Comparison of ENCODE assay signal across 10 cellular contexts in genomic region chr10:6409982-6410694, GRCh38.
DNase-seq lines count a peak whose midpoint lies in the region; ATAC-seq, FAIRE-seq and TF ChIP-seq lines count a peak whose summit lies in the region.
"Had no signal": no experiment of that assay in that cellular context is flagged by ENCODE, and none has a peak within 500 bp of the region (broad histone marks: within the 10 kb centered on the region; RNA-seq: fewer than 3 reads in every experiment).

No MANE protein-coding gene starts in this region.

- H3K36me3 ChIP-seq in adipocyte (ENCODE audit: control insufficient read depth, insufficient read depth, low read length, severe bottlenecking) = no peaks in the 10 kb centered on the region
- H3K36me3 ChIP-seq in keratinocyte (ENCODE audit: control insufficient read depth in 2 of 2, extremely low read depth in 1 of 2, insufficient read depth in 2 of 2, low read length in 2 of 2) = no peaks in the 10 kb centered on the region
- no peaks in the 10 kb centered on the region for H3K36me3 ChIP-seq in thymus (ENCODE audit: control insufficient read depth, insufficient read depth)
- H3K36me3 ChIP-seq in Karpas-422 (ENCODE audit: insufficient read depth, low read length) = no peaks in the 10 kb centered on the region

- no peak overlapping the region for H3K9ac ChIP-seq in adipocyte (ENCODE audit: low read length)
- no peak overlapping the region for H3K9ac ChIP-seq in keratinocyte (ENCODE audit: control insufficient read depth, extremely low read depth, insufficient read depth, low read length)
- H3K9ac ChIP-seq in Karpas-422 (ENCODE audit: low read length) = no peak overlapping the region

- peak overlapping the region; percentile 60 for H3K4me3 ChIP-seq in adipocyte (ENCODE audit: low read length)
- no peak overlapping the region for H3K4me3 ChIP-seq in keratinocyte (ENCODE audit: control insufficient read depth in 2 of 3, extremely low read depth in 1 of 3, insufficient read depth in 2 of 3, low read depth in 1 of 3, low read length in 3 of 3)
- H3K4me3 ChIP-seq in thymus (ENCODE audit: low read length) = peak overlapping the region; percentile 52
- H3K4me3 ChIP-seq in Karpas-422 (ENCODE audit: low read length) = no peak overlapping the region

- peak; percentile 28 to 41 for DNase-seq in activated CD4-positive, alpha-beta T cell treated with anti-CD3 and anti-CD28 coated beads for 4 hours
- DNase-seq in activated CD4-positive, alpha-beta T cell treated with anti-CD3 and anti-CD28 coated beads for 1 hour = no peak
- DNase-seq in adipocyte (ENCODE audit: low read depth) (peak; percentile 78), keratinocyte (ENCODE audit: low read depth, low spot score) (no peak), Karpas-422 (no peak), globus pallidus (ENCODE audit: low spot score) (no peak)
- DNase-seq: Caco-2, naive B cell had no signal

- WGBS in thymus = 56% methylated on average over 2 of the region's 2 CpGs

- H3K4me1 ChIP-seq in adipocyte (ENCODE audit: control insufficient read depth, insufficient read depth, low read length) (peaks cover 12% of the 10 kb centered on the region), keratinocyte (ENCODE audit: control insufficient read depth, extremely low read depth, insufficient read depth, low read length) (no peaks in the 10 kb centered on the region), thymus (ENCODE audit: control insufficient read depth, insufficient read depth, low read length) (peaks cover 16% of the 10 kb centered on the region), Karpas-422 (ENCODE audit: low read length) (no peaks in the 10 kb centered on the region)
- H3K4me1 ChIP-seq: Caco-2 had no signal

- TF ChIP-seq CTCF in keratinocyte (optimal IDR thresholded peaks at IDR 0.05 in 1 of 3, IDR thresholded peaks at IDR 0.05 in 1 of 3, conservative IDR thresholded peaks at IDR 0.05 in 1 of 3; ENCODE audit: extremely low read depth in 1 of 3, insufficient read depth in 2 of 3, low read length in 3 of 3) = no peak

- H4K20me1 ChIP-seq in keratinocyte (ENCODE audit: control insufficient read depth, extremely low read depth, insufficient read depth, low read length) = no peaks in the 10 kb centered on the region
- no peaks in the 10 kb centered on the region for H4K20me1 ChIP-seq in Karpas-422 (ENCODE audit: insufficient read depth, low read depth, low read length)

- no peak for FAIRE-seq in keratinocyte (lab: Jason Lieb, UNC)

- no peaks in the 10 kb centered on the region for H3K9me3 ChIP-seq in adipocyte (ENCODE audit: control insufficient read depth, low read length)
- no peaks in the 10 kb centered on the region for H3K9me3 ChIP-seq in keratinocyte (ENCODE audit: control insufficient read depth, low read depth, low read length)
- no peaks in the 10 kb centered on the region for H3K9me3 ChIP-seq in thymus (ENCODE audit: control insufficient read depth)
- no peaks in the 10 kb centered on the region for H3K9me3 ChIP-seq in Karpas-422 (ENCODE audit: low read length)
- H3K9me3 ChIP-seq: Caco-2 had no signal

- H3K79me2 ChIP-seq in keratinocyte (ENCODE audit: control insufficient read depth, insufficient read depth, low read length) = no peaks in the 10 kb centered on the region
- H3K79me2 ChIP-seq in Karpas-422 (ENCODE audit: low read length) = no peaks in the 10 kb centered on the region

- dilution Hi-C loops in keratinocyte (cut with MboI; ENCODE audit: extremely low pct_ligation_motif_present, low sequenced_read_pairs) = no loop called here

- peaks cover 6% of the 10 kb centered on the region for H3K27me3 ChIP-seq in adipocyte (replicated peaks; ENCODE audit: control insufficient read depth, insufficient read depth, low read length)
- H3K27me3 ChIP-seq in keratinocyte (ENCODE audit: control insufficient read depth, extremely low read depth, insufficient read depth, low read length) = peaks cover 4% of the 10 kb centered on the region
- H3K27me3 ChIP-seq in thymus (ENCODE audit: control insufficient read depth, insufficient read depth) = no peaks in the 10 kb centered on the region
- H3K27me3 ChIP-seq in Karpas-422 (ENCODE audit: low read length) = no peaks in the 10 kb centered on the region

- H3K27ac ChIP-seq in keratinocyte (ENCODE audit: control insufficient read depth, insufficient read depth, low read length) (no peak overlapping the region), thymus (ENCODE audit: low read depth) (peak overlapping the region; percentile 94), Karpas-422 (ENCODE audit: low read length) (no peak overlapping the region)

- no peaks in the 10 kb centered on the region for H3K9me2 ChIP-seq in Karpas-422 (replicated peaks; ENCODE audit: insufficient read depth, low read length)

- no peaks in the 10 kb centered on the region for H3K9me1 ChIP-seq in keratinocyte (ENCODE audit: control insufficient read depth, extremely low read depth, insufficient read depth, low read length)

- H2AFZ ChIP-seq in keratinocyte (ENCODE audit: control insufficient read depth, low read length) (peak overlapping the region; percentile 9), Karpas-422 (ENCODE audit: low read length) (no peak overlapping the region)

- no peak overlapping the region for H3K4me2 ChIP-seq in keratinocyte (ENCODE audit: control insufficient read depth, extremely low read depth, insufficient read depth, low read depth, low read length)
- H3K4me2 ChIP-seq in Karpas-422 (ENCODE audit: low read depth, low read length, poor library complexity, severe bottlenecking) = no peak overlapping the region

- ATAC-seq in GM21717 (IDR thresholded peaks at IDR 0.05; ENCODE audit: unreplicated experiment) = no peak

Comparison
In these comparisons a context has a peak if more than half of its experiments do, and no peak if none do; other contexts are left out.
1. DNase-seq: peak in activated CD4-positive, alpha-beta T cell treated with anti-CD3 and anti-CD28 coated beads for 4 hours (2 of 2) and adipocyte (single experiment); none in activated CD4-positive, alpha-beta T cell treated with anti-CD3 and anti-CD28 coated beads for 1 hour (single experiment), keratinocyte (single experiment), Karpas-422 (single experiment) and globus pallidus (single experiment).
2. H3K4me3 ChIP-seq: peak in adipocyte (single experiment) and thymus (single experiment); none in keratinocyte (0 of 3) and Karpas-422 (single experiment).